ENCODE assay signal across 9 cellular contexts in genomic region chr5:135553688-135554462, GRCh38.
DNase-seq lines count a peak whose midpoint lies in the region; ATAC-seq and TF ChIP-seq lines count a peak whose summit lies in the region.
"Had no signal": no experiment of that assay in that cellular context is flagged by ENCODE, and none has a peak within 500 bp of the region (broad histone marks: within the 10 kb centered on the region; RNA-seq: fewer than 3 reads in every experiment).

No MANE protein-coding gene starts in this region.

- no peaks in the 10 kb centered on the region for H3K36me3 Mint-ChIP-seq in nephron progenitor cell (ENCODE audit: low read depth)

- H3K4me1 Mint-ChIP-seq in nephron progenitor cell = peaks cover 7% of the 10 kb centered on the region

- no peak overlapping the region for H3K4me3 Mint-ChIP-seq in nephron progenitor cell
- H3K4me3 Mint-ChIP-seq: T-helper 1 cell treated with Interleukin-12 subunit alpha and Interleukin-12 subunit beta and Interleukin-4 antibody, amounts not matched to agents 30 μg/mL and 1 μg/mL, for 36 hours had no signal

- no peak for TF ChIP-seq POLR2A in erythroblast (IDR thresholded peaks at IDR 0.05; ENCODE audit: low read length)

- H3K4me3 ChIP-seq in coronary artery = no peak overlapping the region

- DNase-seq in DMS53 (lab: John Stamatoyannopoulos, UW) (peak; percentile 89), NCI-H1105 treated with DMSO at 0.1 percent for 48 hours (lab: John Stamatoyannopoulos, UW) (peak; percentile 47), T47D (ENCODE audit: low read depth in 1 of 2, low spot score in 1 of 2) (peak; percentile 70 to 81), nephron progenitor cell (peak; percentile 41), coronary artery (ENCODE audit: low spot score) (no peak), activated gamma-delta T cell (lab: John Stamatoyannopoulos, UW) (no peak), erythroblast (lab: John Stamatoyannopoulos, UW) (no peak)

- peaks cover 78% of the 10 kb centered on the region for H3K27me3 Mint-ChIP-seq in nephron progenitor cell (ENCODE audit: low read depth, poor library complexity)

- peak; percentile 27 for TF ChIP-seq CTCF in nephron progenitor cell (IDR thresholded peaks at IDR 0.05)
- TF ChIP-seq CTCF in coronary artery (IDR thresholded peaks at IDR 0.05) = no peak

- in situ Hi-C loops in T47D (cut with HindIII; ENCODE audit: low pct_unique_long_range_greater_than_20kb, low sequenced_read_pairs) = loop anchor here (25.0 kb wide), 1 partner anchor 283 kb away; the partner anchor contains the start of gene SLC25A48

- H3K27ac ChIP-seq in coronary artery = no peak overlapping the region

- H3K9me3 Mint-ChIP-seq in nephron progenitor cell = peaks cover 7% of the 10 kb centered on the region
- H3K9me3 Mint-ChIP-seq: T-helper 1 cell treated with Interleukin-12 subunit alpha and Interleukin-12 subunit beta and Interleukin-4 antibody, amounts not matched to agents 30 μg/mL and 1 μg/mL, for 36 hours had no signal

- ATAC-seq in HG02981 (IDR thresholded peaks at IDR 0.05; ENCODE audit: unreplicated experiment) = no peak

- no peak overlapping the region for H3K27ac Mint-ChIP-seq in nephron progenitor cell
- H3K27ac Mint-ChIP-seq: T-helper 1 cell treated with Interleukin-12 subunit alpha and Interleukin-12 subunit beta and Interleukin-4 antibody, amounts not matched to agents 30 μg/mL and 1 μg/mL, for 36 hours had no signal

Comparison
In these comparisons a context has a peak if more than half of its experiments do, and no peak if none do; other contexts are left out.
1. DNase-seq: peak in DMS53 (single experiment), NCI-H1105 treated with DMSO at 0.1 percent for 48 hours (single experiment), T47D (2 of 2) and nephron progenitor cell (single experiment); none in coronary artery (single experiment), activated gamma-delta T cell (single experiment) and erythroblast (0 of 2).